Comparison of ENCODE assay signal across 1 cellular context in the genomic region with DNA sequence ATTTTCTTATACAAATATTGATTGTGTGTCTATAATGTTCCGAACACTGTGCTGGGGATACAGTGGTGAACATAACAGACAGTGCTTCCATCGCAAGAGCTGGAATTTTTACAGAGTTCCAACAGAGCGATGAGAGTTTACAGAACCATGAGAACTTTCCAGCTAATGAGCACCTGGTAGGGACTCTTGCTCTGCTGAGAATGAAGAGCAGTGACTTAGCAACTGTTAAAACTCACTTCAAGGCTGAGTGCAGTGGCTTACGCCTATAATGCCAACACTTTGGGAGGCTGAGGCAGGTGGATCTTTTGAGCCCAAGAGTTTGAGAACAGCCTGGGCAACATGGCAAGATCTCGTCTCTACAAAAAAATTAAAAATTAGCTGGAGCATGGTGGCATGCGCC.
TF ChIP-seq lines count a peak whose summit lies in the region.

No MANE protein-coding gene starts in this region.

TF ChIP-seq in H1, 55 proteins besides CTCF, POLR2A, EP300 and RAD21:
- TF ChIP-seq PHF8 (conservative IDR thresholded peaks at IDR 0.05; ENCODE audit: low read depth, low read length) (no peak), POLR2AphosphoS5 (IDR thresholded peaks at IDR 0.05; ENCODE audit: low read depth, low read length) (no peak)
TF ChIP-seq in H1: peak in this region for 0.
